Comparison of ENCODE assay signal across 7 cellular contexts in the genomic region with DNA sequence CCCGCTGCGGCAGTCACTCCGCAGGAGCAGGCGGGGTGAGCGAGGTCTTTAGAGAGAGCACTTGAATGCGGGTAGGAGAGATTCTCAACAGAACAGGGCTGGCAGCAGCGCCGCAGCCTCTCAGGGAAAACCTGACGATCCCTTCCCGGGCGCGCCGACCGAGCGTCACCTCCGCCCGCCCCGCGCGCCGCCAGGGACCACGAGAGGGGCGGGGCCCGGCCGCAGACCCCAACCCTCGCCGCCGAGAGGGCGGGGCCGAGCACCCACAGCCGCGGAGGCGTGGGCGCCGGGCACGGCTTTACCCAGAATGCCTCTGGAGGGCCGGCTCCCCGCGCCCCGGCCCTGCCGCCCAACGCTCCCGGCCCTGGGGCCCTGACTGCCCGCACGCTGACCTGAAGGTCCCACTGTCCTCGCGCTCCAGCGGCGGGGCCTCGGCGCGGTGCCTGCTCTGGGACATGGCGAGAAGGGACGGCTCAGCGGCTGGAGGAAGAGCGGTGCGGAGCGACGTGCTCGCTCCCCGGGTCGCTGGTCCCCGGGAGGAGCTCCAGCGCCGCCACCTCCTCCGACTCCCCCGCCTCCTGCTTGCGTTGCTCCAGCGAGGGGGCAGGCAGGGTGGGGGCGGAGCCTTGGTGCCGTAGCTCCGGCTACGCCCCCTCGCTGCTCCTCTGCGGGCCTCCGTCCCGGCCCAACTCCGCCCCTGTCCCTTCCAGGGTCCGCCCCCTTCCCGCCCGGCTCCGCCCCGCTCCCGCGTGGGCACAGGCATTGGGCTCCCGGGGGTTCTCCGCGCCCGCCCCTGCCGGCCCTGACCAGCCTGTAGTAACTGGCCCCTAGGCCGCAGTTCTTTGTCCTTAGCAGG. TPM values are rescaled to one million over a fixed set of nuclear protein-coding genes. Genes with fewer than 3 reads are reported as not detected.
A peak's percentile ranks its signal among the peaks of the same experiment; 100 is the strongest.
DNase-seq lines count a peak whose midpoint lies in the region; ATAC-seq and TF ChIP-seq lines count a peak whose summit lies in the region.

A gene with protein sequence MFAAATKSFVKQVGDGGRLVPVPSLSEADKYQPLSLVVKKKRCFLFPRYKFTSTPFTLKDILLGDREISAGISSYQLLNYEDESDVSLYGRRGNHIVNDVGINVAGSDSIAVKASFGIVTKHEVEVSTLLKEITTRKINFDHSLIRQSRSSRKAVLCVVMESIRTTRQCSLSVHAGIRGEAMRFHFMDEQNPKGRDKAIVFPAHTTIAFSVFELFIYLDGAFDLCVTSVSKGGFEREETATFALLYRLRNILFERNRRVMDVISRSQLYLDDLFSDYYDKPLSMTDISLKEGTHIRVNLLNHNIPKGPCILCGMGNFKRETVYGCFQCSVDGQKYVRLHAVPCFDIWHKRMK (plus strand): TSS at position 805 of the 856 bp plus-strand sequence. CDS start 2,032 bp downstream, outside the sequence.
A gene (minus strand): TSS at position 602 of the 856 bp plus-strand sequence. CDS start 145 bp downstream, at position 457.

- peak within 1 kb of the TSS; percentile 78 for H3K4me3 ChIP-seq in astrocyte of the cerebellum (ENCODE audit: low read depth, low read length)

- peak; percentile 93 for DNase-seq in NCI-H2029 (lab: John Stamatoyannopoulos, UW)
- peak; percentile 93 for DNase-seq in T-helper 9 cell
- peak; percentile 91 for DNase-seq in astrocyte of the cerebellum (ENCODE audit: low read depth)
- peak; percentile 93 for DNase-seq in hepatic stellate cell (ENCODE audit: low spot score)
- peak; percentile 85 for DNase-seq in renal cortical epithelial cell (ENCODE audit: low read depth)

- in situ Hi-C loops in astrocyte of the cerebellum (cut with HindIII; ENCODE audit: low sequenced_read_pairs) = no loop called here

- TF ChIP-seq CTCF in astrocyte of the cerebellum (IDR thresholded peaks at IDR 0.05; ENCODE audit: low read depth, low read length, missing control alignments) = no peak

- ATAC-seq in GM18508 (IDR thresholded peaks at IDR 0.05; ENCODE audit: insufficient read depth, unreplicated experiment) (peak; percentile 54), HG02981 (IDR thresholded peaks at IDR 0.05; ENCODE audit: unreplicated experiment) (peak; percentile 83)

RNA-seq across cellular contexts. Expression of the first gene that starts in this region (rescaled TPM):
- 0.87 and 3.3 TPM in 2 replicates for total RNA-seq in renal cortical epithelial cell

RNA-seq across cellular contexts. Expression of the second gene that starts in this region (rescaled TPM):
- 53.3 and 63.4 TPM in 2 replicates for total RNA-seq in renal cortical epithelial cell

Comparison
In these comparisons a context has a peak if more than half of its experiments do, and no peak if none do; other contexts are left out.
1. Peak in every context shown above with its lines: DNase-seq, ATAC-seq and H3K4me3 ChIP-seq.